In the genomic region with DNA sequence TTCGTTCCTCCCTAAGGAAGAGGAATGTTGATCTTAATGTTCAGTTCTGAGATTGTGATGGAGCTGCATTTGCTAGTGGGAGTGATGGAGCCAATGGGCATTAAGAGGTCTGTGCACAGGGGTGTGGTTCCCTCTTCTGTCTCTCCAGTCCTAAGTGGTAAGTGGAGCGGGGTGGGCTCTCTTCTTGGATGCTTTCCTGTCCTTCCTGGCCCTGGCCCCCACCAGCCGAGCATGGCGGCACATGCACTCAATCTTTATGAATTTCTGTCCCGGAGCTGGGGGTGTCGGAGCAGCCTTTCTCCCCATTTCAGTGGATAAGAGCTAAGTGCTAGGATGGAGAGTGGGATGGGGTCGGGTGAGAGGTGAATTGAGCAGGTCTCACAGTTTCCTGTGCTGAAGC, we compare ENCODE assay signal across 24 cellular contexts. TPM values are rescaled to one million over a fixed set of nuclear protein-coding genes. Genes with fewer than 3 reads are reported as not detected.
DNase-seq lines count a peak whose midpoint lies in the region; ATAC-seq, FAIRE-seq and TF ChIP-seq lines count a peak whose summit lies in the region.
"Had no signal": no experiment of that assay in that cellular context is flagged by ENCODE, and none has a peak within 500 bp of the region (broad histone marks: within the 10 kb centered on the region; RNA-seq: fewer than 3 reads in every experiment).

No MANE protein-coding gene starts in this region.

- in situ Hi-C loops in HepG2 (cut with HindIII; ENCODE audit: extremely low pct_ligation_motif_present, low pct_unique_long_range_greater_than_20kb): loop anchor here (5.0 kb wide), 1 partner anchor 154 kb away; no protein-coding TSS in a partner anchor

- peaks cover 0 to 2% of the 10 kb centered on the region in 2 donors for H3K4me1 Mint-ChIP-seq in stimulated activated naive B cell treated with anti-CD40 and anti-IgM and Interleukin-4, amounts not matched to agents 10 μg/mL and 1 μg/mL and 100 μg/mL, for 72 hours
- H3K4me1 Mint-ChIP-seq: CD14-positive monocyte; CD4-positive, alpha-beta memory T cell had no signal

- no peaks in the 10 kb centered on the region for H3K9me3 Mint-ChIP-seq in stimulated activated naive B cell treated with anti-CD40 and anti-IgM and Interleukin-4, amounts not matched to agents 10 μg/mL and 1 μg/mL and 100 μg/mL, for 72 hours
- H3K9me3 Mint-ChIP-seq: CD8-positive, alpha-beta memory T cell had no signal

- WGBS in HepG2 (ENCODE audit: low lambda C conversion rate): 79% methylated on average over 7 of the region's 7 CpGs
- WGBS in right lobe of liver (ENCODE audit: insufficient coverage, low coverage, low lambda C conversion rate, missing lambda C conversion rate): 79% methylated on average over 4 of the region's 7 CpGs

- no peak overlapping the region for H3K4me3 Mint-ChIP-seq in stimulated activated naive B cell treated with anti-CD40 and anti-IgM and Interleukin-4, amounts not matched to agents 10 μg/mL and 1 μg/mL and 100 μg/mL, for 72 hours
- H3K4me3 Mint-ChIP-seq: CD14-positive monocyte; CD4-positive, alpha-beta memory T cell; CD4-positive, CD25-positive, alpha-beta regulatory T cell; CD8-positive, alpha-beta memory T cell had no signal

- H3K9ac ChIP-seq in HepG2 (ENCODE audit: insufficient read depth, low read depth, low read length): no peak overlapping the region
- H3K9ac ChIP-seq: BLaER1 had no signal

- BruUV-seq in HepG2 (replicated peaks; lab: Mats Ljungman, UMichigan): no TSS peak

- H3K36me3 ChIP-seq in left ventricle myocardium inferior: no peaks in the 10 kb centered on the region
- no peaks in the 10 kb centered on the region for H3K36me3 ChIP-seq in HepG2 (replicated peaks in 1 of 2; ENCODE audit: control insufficient read depth in 1 of 2, insufficient read depth in 2 of 2, low read length in 2 of 2)
- H3K36me3 ChIP-seq in right lobe of liver: peaks cover 0 to 2% (median 0%) of the 10 kb centered on the region in 4 donors
- H3K36me3 ChIP-seq in WERI-Rb-1: no peaks in the 10 kb centered on the region
- H3K36me3 ChIP-seq: BE2C had no signal

- intact Hi-C loops in left ventricle myocardium inferior (cut with micrococcal nuclease): no loop called here
- intact Hi-C loops in Right ventricle myocardium superior (cut with DNase I): no loop called here
- intact Hi-C loops in HepG2 (cut with micrococcal nuclease; ENCODE audit: unreplicated experiment): loop anchor here (5.0 kb wide), 1 partner anchor 1939 kb away; a partner anchor contains a TSS
- intact Hi-C loops in right lobe of liver (cut with DNase I): loop anchor here (5.0 kb wide), 1 partner anchor 159 kb away; no protein-coding TSS in a partner anchor

- H3K4me2 ChIP-seq in HepG2 (ENCODE audit: low read depth, low read length): no peak overlapping the region
- H3K4me2 ChIP-seq: BLaER1 had no signal

- no peak for TF ChIP-seq EP300 in HepG2 (IDR thresholded peaks at IDR 0.05; ENCODE audit: low read depth in 2 of 2, low read length in 2 of 2)
- TF ChIP-seq EP300 in HepG2 (CRISPR knock-in tag; IDR thresholded peaks at IDR 0.05; ENCODE audit: borderline replicate concordance): no peak

- H3K79me2 ChIP-seq in HepG2 (ENCODE audit: insufficient read depth, low read length): no peaks in the 10 kb centered on the region

- TF ChIP-seq POLR2A in HepG2 (IDR thresholded peaks at IDR 0.05; ENCODE audit: insufficient read depth in 1 of 2, low read depth in 2 of 2, low read length in 2 of 2) (no peak), right lobe of liver (IDR thresholded peaks at IDR 0.05) (no peak)

- peak overlapping the region; percentile 48 for H3K27ac Mint-ChIP-seq in stimulated activated naive B cell treated with anti-CD40 and anti-IgM and Interleukin-4, amounts not matched to agents 10 μg/mL and 1 μg/mL and 100 μg/mL, for 72 hours
- H3K27ac Mint-ChIP-seq: CD4-positive, alpha-beta memory T cell; CD4-positive, CD25-positive, alpha-beta regulatory T cell had no signal

- H3K27me3 Mint-ChIP-seq in stimulated activated naive B cell treated with anti-CD40 and anti-IgM and Interleukin-4, amounts not matched to agents 10 μg/mL and 1 μg/mL and 100 μg/mL, for 72 hours: peaks cover 0 to 4% of the 10 kb centered on the region in 2 donors
- H3K27me3 Mint-ChIP-seq: CD4-positive, CD25-positive, alpha-beta regulatory T cell had no signal

- CTCF ChIA-PET in HepG2 (lab: Yijun Ruan, JAX; ENCODE audit: low intra/inter-chr PET ratio, low total read pairs): interaction anchor here (4.5 kb wide), 1 partner anchor 158 kb away, joined by 34 read pairs; no protein-coding TSS in a partner anchor

- H3K4me3 ChIP-seq in left ventricle myocardium inferior (no peak overlapping the region), HepG2 (replicated peaks in 1 of 3; ENCODE audit: insufficient read depth in 1 of 3, low read depth in 2 of 3, low read length in 3 of 3) (no peak overlapping the region), right lobe of liver (no peak overlapping the region), WERI-Rb-1 (ENCODE audit: low read depth, low read length) (no peak overlapping the region)
- H3K4me3 ChIP-seq: BLaER1 had no signal

- H3K27me3 ChIP-seq in left ventricle myocardium inferior (ENCODE audit: low read depth): no peaks in the 10 kb centered on the region
- H3K27me3 ChIP-seq in HepG2 (ENCODE audit: control insufficient read depth in 1 of 2, insufficient read depth in 2 of 2, low read length in 2 of 2): peaks cover 0 to 14% of the 10 kb centered on the region in 2 experiments; a peak in 3 of 5 replicates
- H3K27me3 ChIP-seq in right lobe of liver: no peaks in the 10 kb centered on the region
- H3K27me3 ChIP-seq in WERI-Rb-1 (ENCODE audit: insufficient read depth, low read depth, severe bottlenecking): no peaks in the 10 kb centered on the region
- H3K27me3 ChIP-seq: BE2C had no signal

- FAIRE-seq in HepG2 (lab: Jason Lieb, UNC): no peak
- FAIRE-seq: A204.1, D721Med, G401.6, GM12891, GM19239 had no signal

- H3K4me1 ChIP-seq in left ventricle myocardium inferior (peaks cover 31% of the 10 kb centered on the region), HepG2 (ENCODE audit: insufficient read depth, low read length) (peaks cover 13% of the 10 kb centered on the region), right lobe of liver (no peaks in the 10 kb centered on the region)
- H3K4me1 ChIP-seq: BE2C, Caco-2 had no signal

- H3K36me3 Mint-ChIP-seq in stimulated activated naive B cell treated with anti-CD40 and anti-IgM and Interleukin-4, amounts not matched to agents 10 μg/mL and 1 μg/mL and 100 μg/mL, for 72 hours: peaks cover 0 to 5% of the 10 kb centered on the region in 2 donors

- H3K27ac ChIP-seq in left ventricle myocardium inferior (replicated peaks) (peak overlapping the region; percentile 38), HepG2 (ENCODE audit: extremely low read length, insufficient read depth, low read length) (no peak overlapping the region), right lobe of liver (no peak overlapping the region), WERI-Rb-1 (no peak overlapping the region)
- H3K27ac ChIP-seq: BLaER1 had no signal

- H4K20me1 ChIP-seq in HepG2 (ENCODE audit: insufficient read depth, low read length): no peaks in the 10 kb centered on the region
- H4K20me1 ChIP-seq: BLaER1 had no signal

- TF ChIP-seq RAD21 in HepG2 (CRISPR knock-in tag; IDR thresholded peaks at IDR 0.05): no peak

- POLR2A ChIA-PET in HepG2 (lab: Yijun Ruan, JAX): no interaction called here

- no peak for DNase-seq in left ventricle myocardium inferior
- DNase-seq in Right ventricle myocardium superior: no peak
- DNase-seq in HepG2 (ENCODE audit: low spot score): no peak
- no peak for DNase-seq in right lobe of liver
- no peak for DNase-seq in stimulated activated naive B cell treated with anti-CD40 and anti-IgM and Interleukin-4, amounts not matched to agents 10 μg/mL and 1 μg/mL and 100 μg/mL, for 72 hours
- no peak for DNase-seq in WERI-Rb-1
- DNase-seq: 8988T; ACHN; BE2C; C1 segment of cervical spinal cord; Caco-2; Calu3; CD4-positive, alpha-beta memory T cell; CD4-positive, CD25-positive, alpha-beta regulatory T cell; CD8-positive, alpha-beta memory T cell; DMS79 treated with DMSO at 0.1 percent for 48 hours; GF-D8 had no signal

- ATAC-seq in Right ventricle myocardium superior (ENCODE audit: poor library complexity) (no peak), HepG2 (peak; percentile 9), right lobe of liver (no peak)
- no peak for ATAC-seq in stimulated activated naive B cell treated with anti-CD40 and anti-IgM and Interleukin-4, amounts not matched to agents 10 μg/mL and 1 μg/mL and 100 μg/mL, for 72 hours (replicated peaks)

- no peak for TF ChIP-seq CTCF in left ventricle myocardium inferior (IDR thresholded peaks at IDR 0.05; ENCODE audit: borderline replicate concordance)
- TF ChIP-seq CTCF in HepG2 (CRISPR knock-in tag; IDR thresholded peaks at IDR 0.05): no peak
- TF ChIP-seq CTCF in right lobe of liver (IDR thresholded peaks at IDR 0.05): no peak
- TF ChIP-seq CTCF in WERI-Rb-1 (IDR thresholded peaks at IDR 0.05; ENCODE audit: low read depth, low read length): no peak

- no peak overlapping the region for H2AFZ ChIP-seq in HepG2 (ENCODE audit: low read length)

- H3K9me3 ChIP-seq in left ventricle myocardium inferior (replicated peaks): no peaks in the 10 kb centered on the region
- no peaks in the 10 kb centered on the region for H3K9me3 ChIP-seq in HepG2 (ENCODE audit: low read length)
- H3K9me3 ChIP-seq in right lobe of liver: no peaks in the 10 kb centered on the region
- H3K9me3 ChIP-seq in WERI-Rb-1 (ENCODE audit: severe bottlenecking): no peaks in the 10 kb centered on the region
- H3K9me3 ChIP-seq: BE2C, BLaER1, Caco-2 had no signal

RNA-seq across cellular contexts. Expression of a gene that starts 37.6 kb away (rescaled TPM):
- 249 TPM for total RNA-seq in left ventricle myocardium inferior
- 225 TPM for total RNA-seq in Right ventricle myocardium superior
- not detected in 2 replicates for total RNA-seq in HepG2 (2016; rRNA removed; fragmentation: Illumina TruSeq; extraction: Trizol)
- total RNA-seq in HepG2 (2016; cell fraction: cytosol; rRNA removed; fragmentation: Illumina TruSeq; extraction: Trizol; ENCODE audit: low read depth): not detected in 2 replicates
- total RNA-seq in HepG2 (2016; cell fraction: insoluble cytoplasmic fraction; rRNA removed; fragmentation: Illumina TruSeq; extraction: Trizol): not detected in 2 replicates
- not detected in 2 replicates for total RNA-seq in HepG2 (2016; cell fraction: membrane; rRNA removed; fragmentation: Illumina TruSeq; extraction: Trizol)
- total RNA-seq in HepG2 (2016; cell fraction: nucleus; rRNA removed; fragmentation: Illumina TruSeq; extraction: Trizol): not detected in 2 replicates
- polyA plus RNA-seq in HepG2 (2011; rRNA removed): not detected in 2 replicates
- polyA plus RNA-seq in HepG2 (2011; cell fraction: cytosol; rRNA removed): not detected in 2 replicates
- polyA plus RNA-seq in HepG2 (2011; cell fraction: nucleus; rRNA removed): 0.12 TPM in 1 of 2 replicates, not detected in the other
- 0.04 and 0.05 TPM in 2 replicates for polyA plus RNA-seq in HepG2 (2012)
- polyA plus RNA-seq in HepG2 (2016; cell fraction: cytosol; fragmentation: Illumina TruSeq; extraction: Trizol; ENCODE audit: low read depth): not detected in 2 replicates
- 0.17 TPM in 1 of 2 replicates, not detected in the other for polyA plus RNA-seq in HepG2 (2016; cell fraction: insoluble cytoplasmic fraction; fragmentation: Illumina TruSeq; extraction: Trizol; ENCODE audit: low read depth)
- not detected in 2 replicates for polyA plus RNA-seq in HepG2 (2016; cell fraction: membrane; fragmentation: Illumina TruSeq; extraction: Trizol; ENCODE audit: low read depth)
- not detected in 2 replicates for polyA plus RNA-seq in HepG2 (2016; cell fraction: nucleus; fragmentation: Illumina TruSeq; extraction: Trizol; ENCODE audit: insufficient read depth, low read depth)
- polyA minus RNA-seq in HepG2 (2011; rRNA and poly(A)+ RNA removed; ENCODE audit: low replicate concordance): 0.82 TPM in 1 of 2 replicates, not detected in the other
- not detected in 2 replicates for polyA minus RNA-seq in HepG2 (2011; cell fraction: cytosol; rRNA and poly(A)+ RNA removed)
- not detected in 2 replicates for polyA minus RNA-seq in HepG2 (2011; cell fraction: nucleus; rRNA and poly(A)+ RNA removed)
- total RNA-seq in right lobe of liver: 1 to 10 TPM; 1.9 to 3.7 (median 2.7) TPM
- total RNA-seq: CD4-positive, alpha-beta memory T cell; CD4-positive, CD25-positive, alpha-beta regulatory T cell had no signal
- polyA plus RNA-seq: CD14-positive monocyte had no signal

Comparison
In these comparisons a context has a peak if more than half of its experiments do, and no peak if none do; other contexts are left out.
1. RNA of a gene that starts 37.6 kb away (total RNA-seq): 249 TPM in left ventricle myocardium inferior (single experiment) and 225 TPM in Right ventricle myocardium superior (single experiment); 1.9 to 3.7 TPM in right lobe of liver and not detected in HepG2; every median in the first group is over 10 times any median in the second.
2. intact Hi-C loops: an anchor here in HepG2 (5.0 kb wide) and right lobe of liver (5.0 kb wide); none called in left ventricle myocardium inferior and Right ventricle myocardium superior.